Comparison of ENCODE assay signal across 20 cellular contexts in the genomic region with DNA sequence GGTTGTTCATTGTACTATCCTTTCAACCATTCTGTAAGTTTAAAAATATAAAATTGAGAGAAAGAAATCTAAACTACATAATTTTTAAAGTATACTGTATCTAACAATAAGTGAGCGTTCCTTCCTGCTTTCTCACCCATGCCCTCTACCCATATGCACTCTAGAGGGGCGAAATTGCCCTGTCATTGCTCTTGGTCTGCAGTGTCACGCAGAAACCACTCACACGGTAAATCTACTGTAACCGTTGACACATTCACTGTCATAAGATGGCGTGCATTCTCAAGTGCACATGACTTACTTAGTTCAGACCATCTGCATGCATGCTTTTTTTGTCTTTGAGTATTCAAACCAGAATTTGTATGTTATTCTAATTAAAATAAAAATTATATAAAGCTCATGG. TPM values are rescaled to one million over a fixed set of nuclear protein-coding genes. Genes with fewer than 3 reads are reported as not detected.
DNase-seq lines count a peak whose midpoint lies in the region; ATAC-seq, FAIRE-seq and TF ChIP-seq lines count a peak whose summit lies in the region.
"Had no signal": no experiment of that assay in that cellular context is flagged by ENCODE, and none has a peak within 500 bp of the region (broad histone marks: within the 10 kb centered on the region; RNA-seq: fewer than 3 reads in every experiment).

No MANE protein-coding gene starts in this region.

- H3K9me3 ChIP-seq in pancreas, result no peaks in the 10 kb centered on the region

- no peak overlapping the region for H3K4me3 Mint-ChIP-seq in WTC11
- H3K4me3 Mint-ChIP-seq: GM23338 had no signal

- no peaks in the 10 kb centered on the region for H3K27me3 ChIP-seq in pancreas

- H3K27ac Mint-ChIP-seq in WTC11, result no peak overlapping the region; the same call in 1 of the 2 replicates
- H3K27ac Mint-ChIP-seq: activated T-helper 2 cell treated with anti-CD3 and anti-CD28 coated beads, Interferon-gamma antibody, Interleukin-2, Interleukin-4, amounts not matched to agents 10 μg/mL and 5 μg/mL and 100 μg/mL, durations not matched to agents 14 hours and 24 hours and 36 hours; GM23338 had no signal

- H3K9me3 Mint-ChIP-seq in WTC11, result no peaks in the 10 kb centered on the region
- H3K9me3 Mint-ChIP-seq: activated T-helper 2 cell treated with anti-CD3 and anti-CD28 coated beads, Interferon-gamma antibody, Interleukin-2, Interleukin-4, amounts not matched to agents 10 μg/mL and 5 μg/mL and 100 μg/mL, durations not matched to agents 14 hours and 24 hours and 36 hours; GM23338 had no signal

- no peak overlapping the region for H3K27ac ChIP-seq in pancreas
- H3K27ac ChIP-seq: parathyroid adenoma had no signal

- ATAC-seq in HG02870 (IDR thresholded peaks at IDR 0.05; ENCODE audit: unreplicated experiment) (no peak), pancreas (no peak), WTC11 (no peak)
- ATAC-seq: esophagus mucosa, GM23338 had no signal

- intact Hi-C loops in pancreas (cut with DNase I), result no loop called here

- FAIRE-seq in pancreas (lab: Jason Lieb, UNC), result no peak
- FAIRE-seq: bronchial epithelial cell, GM12892 had no signal

- no peaks in the 10 kb centered on the region for H3K36me3 ChIP-seq in pancreas

- no peaks in the 10 kb centered on the region for H3K4me1 ChIP-seq in pancreas
- H3K4me1 ChIP-seq: parathyroid adenoma had no signal

- H3K27me3 Mint-ChIP-seq in WTC11 (ENCODE audit: low read depth), result peaks cover 3% of the 10 kb centered on the region

- 78 to 89% methylated on average over 6 of the region's 6 CpGs for WGBS in pancreas, 2 donors

- no peak overlapping the region for H3K4me3 ChIP-seq in pancreas
- H3K4me3 ChIP-seq: GM23338 had no signal

- TF ChIP-seq CTCF in pancreas (IDR thresholded peaks at IDR 0.05) (no peak), WTC11 (IDR thresholded peaks at IDR 0.05) (no peak)

- CTCF ChIA-PET in WTC11 (lab: Charles Lee), result no interaction called here

- no peaks in the 10 kb centered on the region for H3K36me3 Mint-ChIP-seq in WTC11

- no peaks in the 10 kb centered on the region for H3K4me1 Mint-ChIP-seq in WTC11
- H3K4me1 Mint-ChIP-seq: GM23338 had no signal

- peak; percentile 8 for DNase-seq in A172 (ENCODE audit: low spot score)
- peak; percentile 57 for DNase-seq in DMS79 treated with DMSO at 0.1 percent for 48 hours (lab: John Stamatoyannopoulos, UW)
- peak; percentile 90 for DNase-seq in NCI-H345 (lab: John Stamatoyannopoulos, UW)
- peak; percentile 15 for DNase-seq in SK-N-DZ (ENCODE audit: low spot score)
- no peak for DNase-seq in UCSD-AML1 (lab: John Stamatoyannopoulos, UW; ENCODE audit: unreplicated experiment)
- DNase-seq in pancreas, result no peak
- no peak for DNase-seq in WTC11 (ENCODE audit: low spot score)
- DNase-seq: COR-L47; dermis blood vessel endothelial cell; KG1; NCI-H1436; NCI-H526; stimulated activated CD4-positive, alpha-beta T cell treated with anti-CD3 and anti-CD28 coated beads, Interleukin-2, amount 100 ng/mL, for 48 hours had no signal

- POLR2A ChIA-PET in WTC11 (lab: Charles Lee), result no interaction called here

TF ChIP-seq in WTC11, 78 proteins besides CTCF, POLR2A, EP300 and RAD21:
- TF ChIP-seq PRRX2 (CRISPR knock-in tag; IDR thresholded peaks at IDR 0.05) (no peak), SMAD3 (CRISPR knock-in tag; IDR thresholded peaks at IDR 0.05; ENCODE audit: borderline replicate concordance) (no peak), JUN (CRISPR knock-in tag; IDR thresholded peaks at IDR 0.05) (no peak)
- TF ChIP-seq, protein P1, sequence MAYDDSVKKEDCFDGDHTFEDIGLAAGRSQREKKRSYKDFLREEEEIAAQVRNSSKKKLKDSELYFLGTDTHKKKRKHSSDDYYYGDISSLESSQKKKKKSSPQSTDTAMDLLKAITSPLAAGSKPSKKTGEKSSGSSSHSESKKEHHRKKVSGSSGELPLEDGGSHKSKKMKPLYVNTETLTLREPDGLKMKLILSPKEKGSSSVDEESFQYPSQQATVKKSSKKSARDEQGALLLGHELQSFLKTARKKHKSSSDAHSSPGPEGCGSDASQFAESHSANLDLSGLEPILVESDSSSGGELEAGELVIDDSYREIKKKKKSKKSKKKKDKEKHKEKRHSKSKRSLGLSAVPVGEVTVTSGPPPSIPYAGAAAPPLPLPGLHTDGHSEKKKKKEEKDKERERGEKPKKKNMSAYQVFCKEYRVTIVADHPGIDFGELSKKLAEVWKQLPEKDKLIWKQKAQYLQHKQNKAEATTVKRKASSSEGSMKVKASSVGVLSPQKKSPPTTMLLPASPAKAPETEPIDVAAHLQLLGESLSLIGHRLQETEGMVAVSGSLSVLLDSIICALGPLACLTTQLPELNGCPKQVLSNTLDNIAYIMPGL (CRISPR knock-in tag; IDR thresholded peaks at IDR 0.05), result no peak

RNA-seq across cellular contexts. Expression of a gene that starts 55.7 kb away (rescaled TPM):
- total RNA-seq in A172 (2014; rRNA removed; shearing (Covaris generic)), result 12.3 and 12.9 TPM in 2 replicates
- polyA plus RNA-seq in SK-N-DZ (2014; cell fraction: cytosol; rRNA removed), result 12.2 and 14.5 TPM in 2 replicates
- polyA plus RNA-seq in SK-N-DZ (2014; cell fraction: nucleus; rRNA removed), result 16.8 and 19.5 TPM in 2 replicates
- 10 to 100 TPM; 25.7 to 48.1 (median 27.4) TPM for total RNA-seq in pancreas
- 10 to 100 TPM in 1 of 2 donors, 1 to 10 TPM in 1; 8.1 to 12.2 TPM for polyA plus RNA-seq in pancreas
- total RNA-seq in WTC11 (2021), result 45.8 to 52.8 TPM (median 48.3 TPM) in 3 replicates

Comparison
In these comparisons a context has a peak if more than half of its experiments do, and no peak if none do; other contexts are left out.
1. DNase-seq: peak in A172 (single experiment), DMS79 treated with DMSO at 0.1 percent for 48 hours (single experiment), NCI-H345 (single experiment) and SK-N-DZ (single experiment); none in UCSD-AML1 (single experiment), pancreas (0 of 6) and WTC11 (single experiment).